1 cellular context compared by ENCODE assay signal in genomic region chr1:41239988-41240610, GRCh38.
TF ChIP-seq lines count a peak whose summit lies in the region.

No MANE protein-coding gene starts in this region.

TF ChIP-seq in HepG2, 621 proteins besides CTCF, POLR2A, EP300 and RAD21 (continued from another document and continues in another):
- TF ChIP-seq ZHX2 (IDR thresholded peaks at IDR 0.05; ENCODE audit: low read depth) (no peak), ZHX2 (CRISPR knock-in tag; IDR thresholded peaks at IDR 0.05; ENCODE audit: borderline replicate concordance) (no peak), NFKBIZ (CRISPR knock-in tag; IDR thresholded peaks at IDR 0.05) (peak; percentile 78; the same call in 1 of the 2 replicates), HDAC6 (IDR thresholded peaks at IDR 0.05; ENCODE audit: low read depth, low read length) (no peak), MAFK (conservative IDR thresholded peaks at IDR 0.05 in 1 of 2, IDR thresholded peaks at IDR 0.05 in 1 of 2; ENCODE audit: low read length in 2 of 2) (peak in 1 of 2 experiments; percentile 49; a peak in 1 of 4 replicates), ARID4A (CRISPR knock-in tag; IDR thresholded peaks at IDR 0.05; ENCODE audit: borderline replicate concordance) (peak; percentile 40; the same call in 1 of the 2 replicates), CHD2 (IDR thresholded peaks at IDR 0.05; ENCODE audit: low read depth, low read length) (no peak), RXRA (CRISPR knock-in tag; IDR thresholded peaks at IDR 0.05) (no peak), POLR2AphosphoS5 (IDR thresholded peaks at IDR 0.05; ENCODE audit: low read depth, low read length) (no peak), ZSCAN29 (CRISPR knock-in tag; conservative IDR thresholded peaks at IDR 0.05) (no peak), TOPORS (CRISPR knock-in tag; IDR thresholded peaks at IDR 0.05) (0 out of 2 replicates have a peak, but pooled peaks have one; percentile 66), ZNF780A (CRISPR knock-in tag; IDR thresholded peaks at IDR 0.05) (peak; percentile 100), ZNF431 (CRISPR knock-in tag; IDR thresholded peaks at IDR 0.05; ENCODE audit: borderline replicate concordance, low read depth) (no peak), MTF1 (CRISPR knock-in tag; IDR thresholded peaks at IDR 0.05) (no peak), ZNF281 (CRISPR knock-in tag; IDR thresholded peaks at IDR 0.05; ENCODE audit: borderline replicate concordance) (no peak), ZFP91 (CRISPR knock-in tag; IDR thresholded peaks at IDR 0.05; ENCODE audit: borderline replicate concordance) (no peak), MIER2 (CRISPR knock-in tag; IDR thresholded peaks at IDR 0.05) (no peak), PRMT3 (CRISPR knock-in tag; IDR thresholded peaks at IDR 0.05; ENCODE audit: borderline replicate concordance, low read depth) (no peak), ZNF296 (CRISPR knock-in tag; conservative IDR thresholded peaks at IDR 0.05) (no peak), MAFF (IDR thresholded peaks at IDR 0.05; ENCODE audit: low read depth, low read length) (no peak), ZNF75D (CRISPR knock-in tag; IDR thresholded peaks at IDR 0.05; ENCODE audit: borderline replicate concordance) (no peak), CAMTA2 (CRISPR knock-in tag; IDR thresholded peaks at IDR 0.05; ENCODE audit: borderline replicate concordance) (no peak), KLF15 (CRISPR knock-in tag; IDR thresholded peaks at IDR 0.05; ENCODE audit: borderline replicate concordance) (no peak), ZNF816 (CRISPR knock-in tag; IDR thresholded peaks at IDR 0.05; ENCODE audit: borderline replicate concordance) (no peak), GTF2F1 (IDR thresholded peaks at IDR 0.05; ENCODE audit: low read length) (no peak), ONECUT2 (CRISPR knock-in tag; IDR thresholded peaks at IDR 0.05) (peak; percentile 67; the same call in 1 of the 2 replicates), SRSF4 (IDR thresholded peaks at IDR 0.05; ENCODE audit: low read depth, low read length, poor library complexity, severe bottlenecking) (no peak), ZFP36L1 (CRISPR knock-in tag; IDR thresholded peaks at IDR 0.05) (no peak), SMYD3 (CRISPR knock-in tag; IDR thresholded peaks at IDR 0.05) (peak; percentile 82; the same call in 1 of the 2 replicates), ARID2 (CRISPR knock-in tag; IDR thresholded peaks at IDR 0.05; ENCODE audit: borderline replicate concordance) (no peak), HNRNPLL (IDR thresholded peaks at IDR 0.05; ENCODE audit: low read depth, low read length, poor library complexity, severe bottlenecking) (no peak), ESRRA (CRISPR knock-in tag; IDR thresholded peaks at IDR 0.05; ENCODE audit: low read depth) (no peak), ZKSCAN1 (IDR thresholded peaks at IDR 0.05; ENCODE audit: low read length) (no peak), ADNP (CRISPR knock-in tag; IDR thresholded peaks at IDR 0.05) (no peak), FOXA3 (CRISPR knock-in tag; IDR thresholded peaks at IDR 0.05) (peak; percentile 92), TCF7 (IDR thresholded peaks at IDR 0.05; ENCODE audit: low read depth) (peak; percentile 96), AHDC1 (CRISPR knock-in tag; IDR thresholded peaks at IDR 0.05; ENCODE audit: borderline replicate concordance) (peak; percentile 87; the same call in 1 of the 2 replicates), ZNF850 (CRISPR knock-in tag; conservative IDR thresholded peaks at IDR 0.05) (no peak), BRCA1 (CRISPR knock-in tag; IDR thresholded peaks at IDR 0.05) (no peak), ZNF20 (CRISPR knock-in tag; IDR thresholded peaks at IDR 0.05) (no peak), ZNF333 (CRISPR knock-in tag; IDR thresholded peaks at IDR 0.05; ENCODE audit: borderline replicate concordance) (no peak), CERS6 (CRISPR knock-in tag; IDR thresholded peaks at IDR 0.05) (no peak), NAIF1 (CRISPR knock-in tag; IDR thresholded peaks at IDR 0.05; ENCODE audit: borderline replicate concordance) (no peak), ZMYM4 (CRISPR knock-in tag; IDR thresholded peaks at IDR 0.05) (0 out of 2 replicates have a peak, but pooled peaks have one; percentile 37)
